8 cellular contexts compared by ENCODE assay signal in genomic region chr2:241508510-241509407, GRCh38. TPM values are rescaled to one million over a fixed set of nuclear protein-coding genes. Genes with fewer than 3 reads are reported as not detected.
DNase-seq lines count a peak whose midpoint lies in the region; TF ChIP-seq lines count a peak whose summit lies in the region.

Gene STK25 (minus strand): TSS chr2:241508584. CDS start chr2:241508035, 549 bp downstream.

- no peaks in the 10 kb centered on the region for H3K27me3 Mint-ChIP-seq in neural crest cell (ENCODE audit: low read depth)

- H2AFZ ChIP-seq in MM.1S (ENCODE audit: low read length), result peak within 1 kb of the TSS; percentile 96

- peaks cover 16% of the 10 kb centered on the region; the same call in 1 of the 2 replicates for H3K79me2 ChIP-seq in MM.1S (ENCODE audit: low read length)

- peak within 1 kb of the TSS; percentile 96 for H3K4me3 Mint-ChIP-seq in neural crest cell

- no peaks in the 10 kb centered on the region for H3F3A ChIP-seq in MM.1S (ENCODE audit: insufficient read depth, low read length)

- H3K4me1 Mint-ChIP-seq in neural crest cell, result peaks cover 14% of the 10 kb centered on the region

- no peaks in the 10 kb centered on the region for H4K20me1 ChIP-seq in MM.1S (ENCODE audit: insufficient read depth, low read length)

- H3K9me3 ChIP-seq in HAP-1 (no peaks in the 10 kb centered on the region), MM.1S (replicated peaks; ENCODE audit: insufficient read depth, low read length) (no peaks in the 10 kb centered on the region), stomach smooth muscle (ENCODE audit: control insufficient read depth in 2 of 2, low read length in 2 of 2) (no peaks in the 10 kb centered on the region)

- H3K27ac Mint-ChIP-seq in neural crest cell (ENCODE audit: unreplicated experiment), result no peak within 1 kb of the TSS

- H3K9me3 Mint-ChIP-seq in neural crest cell, result no peaks in the 10 kb centered on the region

- no peaks in the 10 kb centered on the region for H3K36me3 Mint-ChIP-seq in neural crest cell (ENCODE audit: low read depth)

- DNase-seq in G401 (ENCODE audit: low spot score), result peak; percentile 96
- DNase-seq in HAP-1 (ENCODE audit: low spot score in 2 of 2), result peak; percentile 96 to 98
- peak; percentile 97 for DNase-seq in MM.1S
- DNase-seq in SIG-M5 (lab: John Stamatoyannopoulos, UW), result peak; percentile 85
- DNase-seq in activated gamma-delta T cell (lab: John Stamatoyannopoulos, UW), result peak; percentile 97
- DNase-seq in fibroblast of villous mesenchyme (ENCODE audit: low read depth), result peak; percentile 98
- DNase-seq in neural crest cell (ENCODE audit: low read depth, low spot score), result peak; percentile 96

- in situ Hi-C loops in G401 (cut with HindIII; ENCODE audit: low sequenced_read_pairs) (no loop called here), HAP-1 (cut with MboI; ENCODE audit: low sequenced_read_pairs) (no loop called here)

- H3K27me3 ChIP-seq in HAP-1 (ENCODE audit: low read depth) (no peaks in the 10 kb centered on the region), MM.1S (replicated peaks; ENCODE audit: insufficient read depth, low read length) (peaks cover 30% of the 10 kb centered on the region), stomach smooth muscle (ENCODE audit: control insufficient read depth in 1 of 2, insufficient read depth in 2 of 2, low read length in 2 of 2) (no peaks in the 10 kb centered on the region)

- peaks cover 9% of the 10 kb centered on the region for H3K36me3 ChIP-seq in HAP-1 (replicated peaks)
- no peaks in the 10 kb centered on the region for H3K36me3 ChIP-seq in MM.1S (replicated peaks; ENCODE audit: insufficient read depth, low read length)
- peaks cover 0 to 9% of the 10 kb centered on the region in 2 donors for H3K36me3 ChIP-seq in stomach smooth muscle (ENCODE audit: control insufficient read depth in 2 of 2, insufficient read depth in 2 of 2, low read length in 2 of 2)

- H3K9ac ChIP-seq in MM.1S (ENCODE audit: low read length) (peak within 1 kb of the TSS; percentile 33; the same call in 1 of the 2 replicates), stomach smooth muscle (ENCODE audit: low read length in 2 of 2) (peak within 1 kb of the TSS; percentile 77 to 92)

- no peaks in the 10 kb centered on the region for H3K9me2 ChIP-seq in MM.1S (replicated peaks; ENCODE audit: insufficient read depth, low read length)

- H3K4me1 ChIP-seq in HAP-1, result peaks cover 9% of the 10 kb centered on the region
- peaks cover 5% of the 10 kb centered on the region for H3K4me1 ChIP-seq in MM.1S (ENCODE audit: low read length)
- H3K4me1 ChIP-seq in stomach smooth muscle (ENCODE audit: control insufficient read depth, insufficient read depth, low read length), result peaks cover 34% of the 10 kb centered on the region

- TF ChIP-seq CTCF in MM.1S (IDR thresholded peaks at IDR 0.05; ENCODE audit: low read length), result no peak
- no peak for TF ChIP-seq CTCF in fibroblast of villous mesenchyme (IDR thresholded peaks at IDR 0.05; ENCODE audit: insufficient read depth, low read depth, low read length)
- no peak for TF ChIP-seq CTCF in neural crest cell (conservative IDR thresholded peaks at IDR 0.05)

- H3K4me3 ChIP-seq in HAP-1, result peak within 1 kb of the TSS; percentile 86
- peak within 1 kb of the TSS; percentile 69 for H3K4me3 ChIP-seq in MM.1S (ENCODE audit: low read length)
- peak within 1 kb of the TSS; percentile 83 for H3K4me3 ChIP-seq in fibroblast of villous mesenchyme (ENCODE audit: low read depth, low read length)
- peak within 1 kb of the TSS; percentile 81 to 86 for H3K4me3 ChIP-seq in stomach smooth muscle (ENCODE audit: low read length in 2 of 2)

- peak within 1 kb of the TSS; percentile 91 for H3K4me2 ChIP-seq in MM.1S (ENCODE audit: low read depth, low read length)

- no peak within 1 kb of the TSS for H3K27ac ChIP-seq in MM.1S (ENCODE audit: low read length)
- H3K27ac ChIP-seq in stomach smooth muscle (ENCODE audit: low read length), result peak within 1 kb of the TSS; percentile 74

RNA-seq across cellular contexts. Expression of gene STK25, which starts in this region (rescaled TPM):
- total RNA-seq in G401 (2014; rRNA removed; shearing (Covaris generic)), result 299 and 330 TPM in 2 replicates
- total RNA-seq in fibroblast of villous mesenchyme (210 and 245 TPM in 2 replicates), neural crest cell (215 and 223 TPM in 2 replicates)
